In genomic region chr14:102902523-102903247, GRCh38 we compare ENCODE assay signal across 12 cellular contexts. TPM values are rescaled to one million over a fixed set of nuclear protein-coding genes. Genes with fewer than 3 reads are reported as not detected.
A peak's percentile ranks its signal among the peaks of the same experiment; 100 is the strongest.
DNase-seq lines count a peak whose midpoint lies in the region; ATAC-seq and TF ChIP-seq lines count a peak whose summit lies in the region.
"Had no signal": no experiment of that assay in that cellular context is flagged by ENCODE, and none has a peak within 500 bp of the region (broad histone marks: within the 10 kb centered on the region; RNA-seq: fewer than 3 reads in every experiment).

No MANE protein-coding gene starts in this region.

- H3K36me3 Mint-ChIP-seq in activated T-cell treated with anti-CD3 and anti-CD28 coated beads, Interleukin-2, amount 50 U/mL, for 24 hours (ENCODE audit: low read depth) = peaks cover 94% of the 10 kb centered on the region
- peaks cover 4 to 17% of the 10 kb centered on the region in 2 donors for H3K36me3 Mint-ChIP-seq in activated naive CD4-positive, alpha-beta T cell treated with anti-CD3 and anti-CD28 coated beads, Interleukin-2, amount 50 U/mL, for 72 hours

- H3K4me1 ChIP-seq in HEK293 (ENCODE audit: control insufficient read depth, insufficient read depth, low read length) (no peaks in the 10 kb centered on the region), spleen (peaks cover 8 to 71% (median 47%) of the 10 kb centered on the region in 6 donors)

- no peak overlapping the region for H3K4me3 Mint-ChIP-seq in activated T-cell treated with anti-CD3 and anti-CD28 coated beads, Interleukin-2, amount 50 U/mL, for 24 hours

- H3K4me3 ChIP-seq in HEK293 (ENCODE audit: low read depth, low read length) (no peak overlapping the region), spleen (no peak overlapping the region)

- POLR2A ChIA-PET in HEK293 (lab: Yijun Ruan, JAX) = no interaction called here

- no peak overlapping the region for H3K27ac ChIP-seq in HEK293 (ENCODE audit: extremely low read depth, low read depth, low read length)
- peak overlapping the region in 6 of 8 donors; percentile 58 to 90 (median 83) for H3K27ac ChIP-seq in spleen

- no peaks in the 10 kb centered on the region for H3K9me3 ChIP-seq in HEK293 (ENCODE audit: control insufficient read depth, insufficient read depth, low read depth, low read length)
- H3K9me3 ChIP-seq in spleen = no peaks in the 10 kb centered on the region

- DNase-seq in activated T-cell treated with anti-CD3 and anti-CD28 coated beads, Interleukin-2, amount 50 U/mL, for 24 hours = no peak
- no peak for DNase-seq in activated T-cell treated with anti-CD3 and anti-CD28 coated beads, Interleukin-2, amount 50 U/mL, for 48 hours
- DNase-seq in activated naive CD4-positive, alpha-beta T cell treated with anti-CD3 and anti-CD28 coated beads, Interleukin-2, amount 50 U/mL, for 72 hours (ENCODE audit: low spot score in 2 of 2) = no peak
- no peak for DNase-seq in spleen
- DNase-seq in stimulated activated CD4-positive, alpha-beta T cell treated with anti-CD3 and anti-CD28 coated beads, Interleukin-4, amount 100 ng/mL, for 1 hour = no peak
- DNase-seq: effector memory CD4-positive, alpha-beta T cell; IMR-90; NCI-H1436 treated with DMSO at 0.1 percent for 48 hours; stimulated activated CD4-positive, alpha-beta T cell treated with anti-CD3 and anti-CD28 coated beads, Interleukin-1b, Interleukin-23, amount 100 ng/mL, for 48 hours had no signal

- TF ChIP-seq CTCF in HEK293 (tag by site-specific recombination; IDR thresholded peaks at IDR 0.05) = no peak
- TF ChIP-seq CTCF in spleen (IDR thresholded peaks at IDR 0.05 in 8 of 11, conservative IDR thresholded peaks at IDR 0.05 in 3 of 11) = no peak

- H3K4me1 Mint-ChIP-seq in activated T-cell treated with anti-CD3 and anti-CD28 coated beads, Interleukin-2, amount 50 U/mL, for 24 hours (ENCODE audit: low read depth) = peaks cover 25% of the 10 kb centered on the region

- peaks cover 0 to 75% of the 10 kb centered on the region in 2 experiments; a peak in 2 of 3 replicates for H3K36me3 ChIP-seq in HEK293 (ENCODE audit: control insufficient read depth in 2 of 2, insufficient read depth in 1 of 2, low read length in 2 of 2)
- H3K36me3 ChIP-seq in spleen = peaks cover 3 to 96% (median 68%) of the 10 kb centered on the region in 6 donors

- peak overlapping the region; percentile 80 for H3K27ac Mint-ChIP-seq in activated T-cell treated with anti-CD3 and anti-CD28 coated beads, Interleukin-2, amount 50 U/mL, for 24 hours
- H3K27ac Mint-ChIP-seq in activated naive CD4-positive, alpha-beta T cell treated with anti-CD3 and anti-CD28 coated beads, Interleukin-2, amount 50 U/mL, for 72 hours = peak overlapping the region; percentile 72 to 81

- WGBS in spleen, 5 donors = 84 to 95% (median 92%) methylated on average over 12 of the region's 12 CpGs

- TF ChIP-seq POLR2A in spleen (IDR thresholded peaks at IDR 0.05) = no peak

- H3K27me3 ChIP-seq in spleen (replicated peaks in 1 of 7) = no peaks in the 10 kb centered on the region

- no peaks in the 10 kb centered on the region for H3K27me3 Mint-ChIP-seq in activated T-cell treated with anti-CD3 and anti-CD28 coated beads, Interleukin-2, amount 50 U/mL, for 24 hours

- no peaks in the 10 kb centered on the region for H3K9me3 Mint-ChIP-seq in activated T-cell treated with anti-CD3 and anti-CD28 coated beads, Interleukin-2, amount 50 U/mL, for 24 hours
- no peaks in the 10 kb centered on the region for H3K9me3 Mint-ChIP-seq in activated naive CD4-positive, alpha-beta T cell treated with anti-CD3 and anti-CD28 coated beads, Interleukin-2, amount 50 U/mL, for 72 hours

- CTCF ChIA-PET in HEK293 (lab: Yijun Ruan, JAX) = interaction anchor here (1.2 kb wide), 1 partner anchor 208 kb away, joined by 3 read pairs; no protein-coding TSS in a partner anchor

- intact Hi-C loops in spleen (cut with DNase I; ENCODE audit: low total_unique reads) = no loop called here

- no peak for ATAC-seq in activated naive CD4-positive, alpha-beta T cell treated with anti-CD3 and anti-CD28 coated beads, Interleukin-2, amount 50 U/mL, for 72 hours
- ATAC-seq in HG03457 (IDR thresholded peaks at IDR 0.05; ENCODE audit: unreplicated experiment) (no peak), GM18520 (IDR thresholded peaks at IDR 0.05; ENCODE audit: unreplicated experiment) (no peak)

TF ChIP-seq in HEK293, 187 proteins besides CTCF, POLR2A, EP300 and RAD21:
- TF ChIP-seq GLIS1 (tag by site-specific recombination; IDR thresholded peaks at IDR 0.05) (peak; percentile 57), ZNF354C (tag by site-specific recombination; IDR thresholded peaks at IDR 0.05; ENCODE audit: borderline replicate concordance, low read depth) (no peak), ZNF335 (tag by site-specific recombination; conservative IDR thresholded peaks at IDR 0.05) (no peak), ZIC2 (tag by site-specific recombination; IDR thresholded peaks at IDR 0.05) (peak; percentile 98), ZNF202 (tag by site-specific recombination; IDR thresholded peaks at IDR 0.05; ENCODE audit: borderline replicate concordance) (no peak)
TF ChIP-seq in HEK293: peak in this region for 2.

RNA-seq across cellular contexts. Expression of gene AMN, which starts 19.8 kb away (rescaled TPM):
- total RNA-seq in activated naive CD4-positive, alpha-beta T cell treated with anti-CD3 and anti-CD28 coated beads, Interleukin-2, amount 50 U/mL, for 72 hours = under 1 TPM; 0.30 to 0.49 TPM
- total RNA-seq in spleen = 1 to 10 TPM in 6 of 7 donors, under 1 TPM in 1; 0.65 to 3.0 (median 2.4) TPM
- polyA plus RNA-seq in spleen = 1 to 10 TPM; 1.6 to 2.2 (median 2.1) TPM
